In genomic region chr4:184355111-184355604, GRCh38 we compare ENCODE assay signal across 8 cellular contexts.
DNase-seq lines count a peak whose midpoint lies in the region; ATAC-seq and TF ChIP-seq lines count a peak whose summit lies in the region.

No MANE protein-coding gene starts in this region.

- H3F3A ChIP-seq in SK-N-SH (replicated peaks; ENCODE audit: insufficient read depth) = no peaks in the 10 kb centered on the region

- peaks cover 8 to 31% (median 19%) of the 10 kb centered on the region in 4 donors for H3K4me1 Mint-ChIP-seq in naive thymus-derived CD8-positive, alpha-beta T cell
- no peaks in the 10 kb centered on the region for H3K4me1 Mint-ChIP-seq in glutamatergic neuron (ENCODE audit: low read depth, unreplicated experiment)

- ATAC-seq in HG02763 (IDR thresholded peaks at IDR 0.05; ENCODE audit: unreplicated experiment) (peak; percentile 29), HG03025 (IDR thresholded peaks at IDR 0.05; ENCODE audit: low FRiP score, unreplicated experiment) (no peak)
- ATAC-seq in naive thymus-derived CD8-positive, alpha-beta T cell = peak; percentile 58 to 86

- TF ChIP-seq POLR2A in erythroblast (IDR thresholded peaks at IDR 0.05; ENCODE audit: low read length) = no peak

- H3K27ac ChIP-seq in SK-N-SH (ENCODE audit: low read depth in 2 of 2, low read length in 1 of 2) = peak overlapping the region; percentile 47 to 56

- peak overlapping the region; percentile 42 for H3K4me2 ChIP-seq in SK-N-SH

- H3K4me3 ChIP-seq in SK-N-SH (ENCODE audit: low read depth in 2 of 2, low read length in 1 of 2) = no peak overlapping the region

- H4K20me1 ChIP-seq in SK-N-SH (ENCODE audit: insufficient read depth) = no peaks in the 10 kb centered on the region

- no peaks in the 10 kb centered on the region for H3K27me3 ChIP-seq in SK-N-SH (ENCODE audit: insufficient read depth)

- no peaks in the 10 kb centered on the region for H3K36me3 ChIP-seq in SK-N-SH (replicated peaks in 1 of 2; ENCODE audit: control insufficient read depth in 1 of 2, insufficient read depth in 2 of 2, low read length in 1 of 2)

- H3K9me3 Mint-ChIP-seq in naive thymus-derived CD8-positive, alpha-beta T cell = peaks cover 0 to 8% (median 0%) of the 10 kb centered on the region in 9 donors
- no peaks in the 10 kb centered on the region for H3K9me3 Mint-ChIP-seq in glutamatergic neuron (ENCODE audit: unreplicated experiment)

- H3K27ac Mint-ChIP-seq in naive thymus-derived CD8-positive, alpha-beta T cell = peak overlapping the region in 9 of 10 donors; percentile 28 to 88 (median 78)
- no peak overlapping the region for H3K27ac Mint-ChIP-seq in glutamatergic neuron (ENCODE audit: unreplicated experiment)

- peak overlapping the region; percentile 76 for H2AFZ ChIP-seq in SK-N-SH (ENCODE audit: low read depth)

- POLR2A ChIA-PET in SK-N-SH (lab: Yijun Ruan, JAX) = no interaction called here
- POLR2A ChIA-PET in naive thymus-derived CD8-positive, alpha-beta T cell (lab: Charles Lee) = interaction anchor here (0.7 kb wide), 3 partner anchors 42 to 120 kb away, joined by 4 read pairs; no protein-coding TSS in a partner anchor

- TF ChIP-seq EP300 in SK-N-SH (IDR thresholded peaks at IDR 0.05; ENCODE audit: borderline replicate concordance in 1 of 2, low read depth in 1 of 2, low read length in 1 of 2) = peak; percentile 28 to 55; a peak in 1 of 4 replicates

- no peak for TF ChIP-seq RAD21 in SK-N-SH (IDR thresholded peaks at IDR 0.05; ENCODE audit: low read length)

- peak overlapping the region in 6 of 10 donors; percentile 4 to 31 (median 10) for H3K4me3 Mint-ChIP-seq in naive thymus-derived CD8-positive, alpha-beta T cell
- H3K4me3 Mint-ChIP-seq in glutamatergic neuron (ENCODE audit: unreplicated experiment) = no peak overlapping the region

- H3K9me2 ChIP-seq in SK-N-SH = no peaks in the 10 kb centered on the region

- H3K36me3 Mint-ChIP-seq in naive thymus-derived CD8-positive, alpha-beta T cell = peaks cover 0 to 2% (median 0%) of the 10 kb centered on the region in 3 donors
- H3K36me3 Mint-ChIP-seq in glutamatergic neuron (ENCODE audit: unreplicated experiment) = no peaks in the 10 kb centered on the region

- TF ChIP-seq CTCF in SK-N-SH (IDR thresholded peaks at IDR 0.05) (no peak), glutamatergic neuron (IDR thresholded peaks at IDR 0.05; ENCODE audit: partially characterized antibody, unreplicated experiment) (no peak)

- H3K9me3 ChIP-seq in SK-N-SH = no peaks in the 10 kb centered on the region

- DNase-seq in GDM1 (lab: John Stamatoyannopoulos, UW) = peak; percentile 98
- DNase-seq in SK-N-SH = peak; percentile 48
- peak; percentile 44 to 48 for DNase-seq in erythroblast (lab: John Stamatoyannopoulos, UW)
- DNase-seq in naive thymus-derived CD8-positive, alpha-beta T cell = peak in 6 of 10 donors; percentile 6 to 53 (median 30)
- DNase-seq in glutamatergic neuron = no peak
- DNase-seq in mesenteric fat pad (ENCODE audit: low spot score) = no peak

- H3K79me2 ChIP-seq in SK-N-SH (ENCODE audit: insufficient read depth) = no peaks in the 10 kb centered on the region

- H3K27me3 Mint-ChIP-seq in naive thymus-derived CD8-positive, alpha-beta T cell = no peaks in the 10 kb centered on the region
- H3K27me3 Mint-ChIP-seq in glutamatergic neuron (ENCODE audit: unreplicated experiment) = peaks cover 2% of the 10 kb centered on the region

- H3K9ac ChIP-seq in SK-N-SH = no peak overlapping the region; the same call in 1 of the 2 replicates

- CTCF ChIA-PET in SK-N-SH (lab: Yijun Ruan, JAX) = interaction anchor here (1.1 kb wide), 1 partner anchor 45 kb away, joined by 3 read pairs; no protein-coding TSS in a partner anchor

- 8% methylated on average over 1 of the region's 2 CpGs for WGBS in SK-N-SH (ENCODE audit: low lambda C conversion rate)

- peaks cover 4 to 21% of the 10 kb centered on the region in 2 experiments; a peak in 2 of 4 replicates for H3K4me1 ChIP-seq in SK-N-SH (ENCODE audit: control insufficient read depth in 1 of 2, insufficient read depth in 2 of 2, low read depth in 1 of 2, low read length in 1 of 2)

TF ChIP-seq in SK-N-SH, 30 proteins besides CTCF, POLR2A, EP300 and RAD21 (continues in another document):
- TF ChIP-seq TEAD4 (IDR thresholded peaks at IDR 0.05; ENCODE audit: borderline replicate concordance, insufficient read depth) (0 out of 2 replicates have a peak, but pooled peaks have one; percentile 16), NRF1 (IDR thresholded peaks at IDR 0.05; ENCODE audit: low read depth, low read length) (no peak), TAF1 (IDR thresholded peaks at IDR 0.05; ENCODE audit: borderline replicate concordance, low read depth, low read length) (no peak), YY1 (IDR thresholded peaks at IDR 0.05; ENCODE audit: low read depth) (no peak), GABPA (IDR thresholded peaks at IDR 0.05; ENCODE audit: low read depth) (peak; percentile 67), PBX3 (IDR thresholded peaks at IDR 0.05) (peak; percentile 72), EZH2phosphoT487 (IDR thresholded peaks at IDR 0.05; ENCODE audit: borderline replicate concordance, low read depth) (no peak), REST (IDR thresholded peaks at IDR 0.05; ENCODE audit: low read depth, low read length) (0 out of 2 replicates have a peak, but pooled peaks have one; percentile 27), SIN3A (IDR thresholded peaks at IDR 0.05; ENCODE audit: borderline replicate concordance, low read depth, low read length) (peak; percentile 92), MXI1 (IDR thresholded peaks at IDR 0.05; ENCODE audit: low read depth, low read length) (peak; percentile 33; the same call in 1 of the 2 replicates), JUND (IDR thresholded peaks at IDR 0.05) (peak; percentile 30; the same call in 1 of the 2 replicates), MEF2A (IDR thresholded peaks at IDR 0.05; ENCODE audit: borderline replicate concordance, low read depth) (no peak), FOXM1 (IDR thresholded peaks at IDR 0.05; ENCODE audit: low read depth) (no peak), POLR2AphosphoS5 (IDR thresholded peaks at IDR 0.05; ENCODE audit: low read depth, low read length) (peak; percentile 69; the same call in 1 of the 2 replicates), NFIC (IDR thresholded peaks at IDR 0.05; ENCODE audit: borderline replicate concordance) (peak; percentile 93), FOXJ3 (CRISPR knock-in tag; IDR thresholded peaks at IDR 0.05) (no peak), USF1 (IDR thresholded peaks at IDR 0.05; ENCODE audit: borderline replicate concordance, low read depth) (no peak), RCOR1 (IDR thresholded peaks at IDR 0.05; ENCODE audit: low read length) (0 out of 2 replicates have a peak, but pooled peaks have one; percentile 21)

Comparison
In these comparisons a context has a peak if more than half of its experiments do, and no peak if none do; other contexts are left out.
1. DNase-seq: peak in GDM1 (single experiment), SK-N-SH (single experiment), erythroblast (2 of 2) and naive thymus-derived CD8-positive, alpha-beta T cell (6 of 10); none in glutamatergic neuron (single experiment) and mesenteric fat pad (single experiment).